ENCODE assay signal across 20 cellular contexts in genomic region chr17:60065867-60066266, GRCh38. TPM values are rescaled to one million over a fixed set of nuclear protein-coding genes. Genes with fewer than 3 reads are reported as not detected.
A peak's percentile ranks its signal among the peaks of the same experiment; 100 is the strongest.
DNase-seq lines count a peak whose midpoint lies in the region; ATAC-seq and TF ChIP-seq lines count a peak whose summit lies in the region.
"Had no signal": no experiment of that assay in that cellular context is flagged by ENCODE, and none has a peak within 500 bp of the region (broad histone marks: within the 10 kb centered on the region; RNA-seq: fewer than 3 reads in every experiment).

No MANE protein-coding gene starts in this region.

- H3K4me1 ChIP-seq in mesendoderm (ENCODE audit: control insufficient read depth, low read depth, low read length) (peaks cover 2% of the 10 kb centered on the region), neural progenitor cell (no peaks in the 10 kb centered on the region)
- H3K4me1 ChIP-seq: Peyer's patch had no signal

- no peak overlapping the region for H2BK15ac ChIP-seq in mesendoderm (replicated peaks; ENCODE audit: low read depth)

- no peak overlapping the region for H3K9ac ChIP-seq in mesendoderm (ENCODE audit: low read length)
- no peak overlapping the region for H3K9ac ChIP-seq in neural progenitor cell
- H3K9ac ChIP-seq: SK-N-SH had no signal

- no CpG with 5 or more reads among the region's 2 CpGs for WGBS in mesendoderm (ENCODE audit: extremely low coverage, insufficient coverage, low lambda C conversion rate)

- H3K4me2 ChIP-seq in mesendoderm (ENCODE audit: low read length) (no peak overlapping the region), neural progenitor cell (no peak overlapping the region)
- H3K4me2 ChIP-seq: SK-N-SH had no signal

- no peak overlapping the region for H2AK5ac ChIP-seq in mesendoderm (ENCODE audit: low read length)

- peak; percentile 40 for DNase-seq in HFFc6
- peak; percentile 43 for DNase-seq in RPMI7951 (ENCODE audit: low read depth)
- peak; percentile 67 for DNase-seq in dermis blood vessel endothelial cell
- DNase-seq in mesendoderm = no peak
- no peak for DNase-seq in stimulated activated naive CD4-positive, alpha-beta T cell (lab: John Stamatoyannopoulos, UW)
- no peak for DNase-seq in activated CD4-positive, alpha-beta T cell treated with anti-CD3 and anti-CD28 coated beads, Interleukin-2, amount 50 U/mL, for 4 hours
- no peak for DNase-seq in neural progenitor cell (ENCODE audit: low spot score)
- DNase-seq: DMS 273 treated with DMSO at 0.1 percent for 48 hours, H9, KBM-7, NCI-H1092 treated with DMSO at 0.1 percent for 48 hours, NCI-H1694, NCI-H2107, NCI-H226, NCI-H524 treated with DMSO at 0.1 percent for 48 hours, Peyer's patch, SHP77, SK-N-SH had no signal

- H2AFZ ChIP-seq in neural progenitor cell (replicated peaks) = no peak overlapping the region

- ATAC-seq in HG02759 (IDR thresholded peaks at IDR 0.05; ENCODE audit: unreplicated experiment) = no peak

- H3K9me3 ChIP-seq in neural progenitor cell (ENCODE audit: low read depth) = no peaks in the 10 kb centered on the region
- H3K9me3 ChIP-seq: Peyer's patch, SK-N-SH had no signal

- no peaks in the 10 kb centered on the region for H3F3A ChIP-seq in neural progenitor cell (ENCODE audit: low read depth)

- peak overlapping the region; percentile 38 for H2BK5ac ChIP-seq in mesendoderm (ENCODE audit: low read length)

- H3K23ac ChIP-seq in mesendoderm (ENCODE audit: low read length) = no peak overlapping the region

- TF ChIP-seq CTCF in HFFc6 (IDR thresholded peaks at IDR 0.05) (no peak), neural progenitor cell (IDR thresholded peaks at IDR 0.05) (no peak)

- peak overlapping the region; percentile 90 for H3K18ac ChIP-seq in mesendoderm (ENCODE audit: low read length)

- no peak overlapping the region for H4K5ac ChIP-seq in mesendoderm (ENCODE audit: low read length)

- no peaks in the 10 kb centered on the region for H3K27me3 Mint-ChIP-seq in HFFc6 (ENCODE audit: insufficient read depth)
- peaks cover 2% of the 10 kb centered on the region for H3K27me3 Mint-ChIP-seq in neural progenitor cell (ENCODE audit: insufficient read depth, low read depth)

- no peaks in the 10 kb centered on the region for H3K9me3 Mint-ChIP-seq in HFFc6
- H3K9me3 Mint-ChIP-seq in neural progenitor cell = no peaks in the 10 kb centered on the region
- H3K9me3 Mint-ChIP-seq: H9 had no signal

- H3K36me3 ChIP-seq in mesendoderm (ENCODE audit: control insufficient read depth, insufficient read depth, low read length) = no peaks in the 10 kb centered on the region
- peaks cover 29% of the 10 kb centered on the region for H3K36me3 ChIP-seq in neural progenitor cell

- H4K8ac ChIP-seq in mesendoderm (ENCODE audit: low read depth, low read length) = no peak overlapping the region

- peaks cover 58% of the 10 kb centered on the region for H3K36me3 Mint-ChIP-seq in HFFc6 (ENCODE audit: low read depth)
- H3K36me3 Mint-ChIP-seq in neural progenitor cell = peaks cover 21% of the 10 kb centered on the region

- H3K27ac Mint-ChIP-seq in HFFc6 (peak overlapping the region; percentile 74), neural progenitor cell (no peak overlapping the region)
- H3K27ac Mint-ChIP-seq: H9 had no signal

- no peak overlapping the region for H3K56ac ChIP-seq in mesendoderm (ENCODE audit: low read length)

- H3K79me1 ChIP-seq in mesendoderm (ENCODE audit: low read length) = no peaks in the 10 kb centered on the region

- H3K4me1 Mint-ChIP-seq in HFFc6 (ENCODE audit: low read depth) (peaks cover 37% of the 10 kb centered on the region), neural progenitor cell (no peaks in the 10 kb centered on the region)
- H3K4me1 Mint-ChIP-seq: H9 had no signal

- peak overlapping the region; percentile 91 for H3K4ac ChIP-seq in mesendoderm (ENCODE audit: low read depth, low read length)

- H3K4me3 Mint-ChIP-seq in HFFc6 (peak overlapping the region; percentile 14; the same call in 1 of the 2 replicates), neural progenitor cell (no peak overlapping the region)
- H3K4me3 Mint-ChIP-seq: H9 had no signal

- no peak overlapping the region for H2BK120ac ChIP-seq in mesendoderm (ENCODE audit: low read depth, low read length)

- no peak overlapping the region for H3K4me3 ChIP-seq in mesendoderm (ENCODE audit: low read length)
- H3K4me3 ChIP-seq in neural progenitor cell = no peak overlapping the region
- H3K4me3 ChIP-seq: Peyer's patch had no signal

- H4K20me1 ChIP-seq in neural progenitor cell (ENCODE audit: low read depth) = no peaks in the 10 kb centered on the region

- H3K27ac ChIP-seq in mesendoderm (ENCODE audit: low read depth, low read length) (no peak overlapping the region), neural progenitor cell (no peak overlapping the region)
- H3K27ac ChIP-seq: C4-2B, Peyer's patch had no signal

- H3K79me2 ChIP-seq in mesendoderm (ENCODE audit: control insufficient read depth, insufficient read depth, low read length) (no peaks in the 10 kb centered on the region), neural progenitor cell (ENCODE audit: low read depth) (no peaks in the 10 kb centered on the region)

- no peaks in the 10 kb centered on the region for H3K27me3 ChIP-seq in mesendoderm (ENCODE audit: insufficient read depth, low read length, poor library complexity)
- no peaks in the 10 kb centered on the region for H3K27me3 ChIP-seq in neural progenitor cell
- H3K27me3 ChIP-seq: Peyer's patch had no signal

RNA-seq across cellular contexts. Expression of gene HEATR6, which starts 12.9 kb away (rescaled TPM):
- total RNA-seq in HFFc6 (2021; fragmentation: NEBNext Ultra II Directional; extraction: Animal tissue kit (Norgen Biotek cat#: 25700)) = 10 to 100 TPM; 16.2 to 27.1 (median 21.0) TPM
- 10.4 and 14.7 TPM in 2 replicates for total RNA-seq in RPMI7951 (2014; rRNA removed; shearing (Covaris generic))
- total RNA-seq in dermis blood vessel endothelial cell (12.5 and 13.8 TPM in 2 replicates), neural progenitor cell (ENCODE audit: low replicate concordance) (49.4 and 54.2 TPM in 2 replicates)
- polyA plus RNA-seq in mesendoderm (2013, experiment 1 of 2) = 9.8 TPM
- 9.5 TPM for polyA plus RNA-seq in mesendoderm (2013, experiment 2 of 2)

Comparison
In these comparisons a context has a peak if more than half of its experiments do, and no peak if none do; other contexts are left out.
1. DNase-seq: peak in HFFc6 (single experiment), RPMI7951 (single experiment) and dermis blood vessel endothelial cell (single experiment); none in mesendoderm (single experiment), stimulated activated naive CD4-positive, alpha-beta T cell (0 of 6), activated CD4-positive, alpha-beta T cell treated with anti-CD3 and anti-CD28 coated beads, Interleukin-2, amount 50 U/mL, for 4 hours (0 of 2) and neural progenitor cell (single experiment).